28 cellular contexts compared by ENCODE assay signal in the genomic region with DNA sequence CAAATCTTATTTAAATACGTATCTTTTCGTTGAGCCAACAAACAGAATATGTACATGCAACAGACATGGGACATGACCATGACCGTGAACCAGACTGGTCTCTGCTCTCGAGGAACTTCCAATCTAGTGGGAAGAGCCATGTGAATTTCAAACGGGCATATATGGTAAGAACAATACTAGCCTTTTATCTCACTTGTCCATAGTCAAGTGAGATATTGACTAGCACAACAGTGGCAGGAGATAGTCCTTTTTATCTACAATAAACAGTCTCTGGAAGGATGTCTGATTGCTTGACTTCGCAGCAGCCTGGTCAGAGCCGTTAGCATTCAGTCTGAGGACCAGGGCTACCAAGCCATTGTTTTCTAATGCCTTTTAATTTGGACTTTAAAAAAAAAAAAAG. TPM values are rescaled to one million over a fixed set of nuclear protein-coding genes. Genes with fewer than 3 reads are reported as not detected.
"Had no signal": no experiment of that assay in that cellular context is flagged by ENCODE, and none has a peak within 500 bp of the region (broad histone marks: within the 10 kb centered on the region; RNA-seq: fewer than 3 reads in every experiment).

No MANE protein-coding gene starts in this region.

- H3K27ac ChIP-seq: colonic mucosa, heart left ventricle, neutrophil, psoas muscle, spleen, stomach, thoracic aorta, transverse colon had no signal

- H3K36me3 ChIP-seq: colonic mucosa, heart left ventricle, neutrophil, spleen, stomach, thoracic aorta, transverse colon had no signal

- ATAC-seq: heart left ventricle; naive thymus-derived CD8-positive, alpha-beta T cell; psoas muscle; sciatic nerve; stimulated activated naive B cell treated with anti-CD40 and anti-IgM and Interleukin-4, amounts not matched to agents 10 μg/mL and 1 μg/mL and 100 μg/mL, for 72 hours had no signal

- H3K27me3 ChIP-seq: colonic mucosa, transverse colon had no signal

- H3K9me3 ChIP-seq: colonic mucosa, heart left ventricle, mucosa of descending colon, neutrophil, psoas muscle, spleen, stomach, thoracic aorta, transverse colon had no signal

- H3K4me3 ChIP-seq: colonic mucosa, heart left ventricle, mucosa of descending colon, psoas muscle, spleen, stomach, thoracic aorta, transverse colon had no signal

- DNase-seq: dermis blood vessel endothelial cell; foreskin melanocyte; heart left ventricle; hippocampal formation; kidney glomerular epithelial cell; naive thymus-derived CD8-positive, alpha-beta T cell; psoas muscle; retina; spleen; stimulated activated CD4-positive, alpha-beta T cell treated with anti-CD3 and anti-CD28 coated beads, Interleukin-15, amount 100 ng/mL, for 24 hours; stimulated activated CD4-positive, alpha-beta T cell treated with anti-CD3 and anti-CD28 coated beads, Interleukin-1b, Interleukin-23, amount 100 ng/mL, for 48 hours; stimulated activated CD4-positive, alpha-beta T cell treated with anti-CD3 and anti-CD28 coated beads, Interleukin-4, amount 100 ng/mL, for 4 hours; stimulated activated naive B cell treated with anti-CD40 and anti-IgM and Interleukin-4, amounts not matched to agents 10 μg/mL and 1 μg/mL and 100 μg/mL, for 72 hours; stomach; substantia nigra had no signal

RNA-seq across cellular contexts. Expression of a gene that starts 12.6 kb away (rescaled TPM):
- total RNA-seq: dermis blood vessel endothelial cell; endothelial cell of umbilical vein; liver; lung microvascular endothelial cell; naive thymus-derived CD8-positive, alpha-beta T cell; osteoblast; psoas muscle; skeletal muscle tissue; thoracic aorta; ureter had no signal
- polyA plus RNA-seq: endothelial cell of umbilical vein; heart left ventricle; liver; naive thymus-derived CD8-positive, alpha-beta T cell; neural cell; psoas muscle; spleen had no signal

RNA-seq across cellular contexts. Expression of a gene that starts 13.0 kb away (rescaled TPM):
- total RNA-seq: dermis blood vessel endothelial cell; endothelial cell of umbilical vein; lung microvascular endothelial cell; naive thymus-derived CD8-positive, alpha-beta T cell had no signal
- polyA plus RNA-seq: endothelial cell of umbilical vein had no signal

RNA-seq across cellular contexts. Expression of a gene that starts 59.8 kb away (rescaled TPM):
- total RNA-seq: colonic mucosa; dermis blood vessel endothelial cell; endothelial cell of umbilical vein; heart left ventricle; lung microvascular endothelial cell; naive thymus-derived CD8-positive, alpha-beta T cell; osteoblast; psoas muscle; sciatic nerve; skeletal muscle tissue; spleen; thoracic aorta had no signal
- polyA plus RNA-seq: endothelial cell of umbilical vein; heart left ventricle; liver; naive thymus-derived CD8-positive, alpha-beta T cell; neural cell; spleen; stomach had no signal
